8 cellular contexts compared by ENCODE assay signal in the genomic region with DNA sequence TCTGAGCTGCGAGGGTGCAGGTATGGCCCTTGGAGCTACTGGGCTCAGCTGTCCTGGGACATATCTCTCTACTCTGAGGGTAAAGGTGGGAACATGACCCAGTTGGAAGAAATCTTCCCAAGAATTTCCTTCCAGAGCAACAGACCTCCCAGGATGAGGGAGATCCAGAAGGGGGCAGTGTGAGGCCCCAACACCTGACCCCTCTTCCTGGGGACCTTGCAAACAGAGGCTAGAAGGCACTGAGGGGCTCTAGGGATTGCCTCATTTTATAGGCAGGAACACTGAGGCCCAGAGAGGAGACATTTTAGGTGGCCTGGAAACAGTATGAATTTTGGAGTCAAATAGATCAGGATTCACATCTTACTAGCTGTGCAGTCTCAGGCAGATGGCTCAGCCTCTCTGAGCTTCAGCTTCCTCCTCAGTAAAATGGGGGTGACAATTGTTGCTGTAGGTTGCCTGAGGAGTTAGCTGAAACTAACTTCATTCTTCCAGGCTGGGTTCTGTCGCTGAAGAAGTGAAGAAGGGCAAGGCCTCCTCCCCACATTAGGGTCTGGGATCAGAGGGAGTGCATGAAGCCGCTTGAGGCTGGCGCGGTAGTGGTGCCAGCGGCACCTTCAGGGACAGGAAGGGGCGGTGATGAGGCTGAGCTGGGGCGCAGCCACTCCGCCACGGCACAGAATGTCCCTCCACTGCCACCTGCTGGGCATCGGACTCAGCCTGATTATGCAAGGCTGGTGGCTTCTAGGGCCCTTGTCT. TPM values are rescaled to one million over a fixed set of nuclear protein-coding genes. Genes with fewer than 3 reads are reported as not detected.
DNase-seq lines count a peak whose midpoint lies in the region; ATAC-seq and TF ChIP-seq lines count a peak whose summit lies in the region.

No MANE protein-coding gene starts in this region.

- H3K36me3 Mint-ChIP-seq in naive B cell = peaks cover 0 to 8% of the 10 kb centered on the region in 2 donors

- TF ChIP-seq CTCF in BJ (IDR thresholded peaks at IDR 0.05; ENCODE audit: insufficient read depth, low read depth, low read length) (peak; percentile 84), OCI-LY3 (IDR thresholded peaks at IDR 0.05; ENCODE audit: low read depth, low read length) (peak; percentile 95)

- peaks cover 16% of the 10 kb centered on the region for H3K4me1 ChIP-seq in OCI-LY3 (ENCODE audit: low read length)

- peaks cover 8 to 47% (median 25%) of the 10 kb centered on the region in 3 donors for H3K27me3 Mint-ChIP-seq in naive B cell

- ATAC-seq in GM19351 (IDR thresholded peaks at IDR 0.05; ENCODE audit: unreplicated experiment) = peak; percentile 85
- peak; percentile 95 for ATAC-seq in esophagus mucosa
- ATAC-seq in naive B cell (ENCODE audit: low read depth in 2 of 2) = peak; percentile 94 to 99

- peak overlapping the region; percentile 88 for H3K4me2 ChIP-seq in OCI-LY3 (ENCODE audit: low read length)

- no peak overlapping the region for H3K27ac Mint-ChIP-seq in naive B cell

- CTCF ChIA-PET in BJ (lab: Yijun Ruan, JAX) = interaction anchor here (0.6 to 10.7 kb wide), 25 partner anchors 9 to 431 kb away, joined by 3 to 136 read pairs (median 4); no protein-coding TSS in a partner anchor

- no peaks in the 10 kb centered on the region for H3K9me3 ChIP-seq in OCI-LY3 (ENCODE audit: insufficient read depth, low read length)

- no peaks in the 10 kb centered on the region for H4K20me1 ChIP-seq in OCI-LY3 (ENCODE audit: insufficient read depth, low read length)

- H3K27me3 ChIP-seq in BJ (ENCODE audit: control insufficient read depth, insufficient read depth, low read length) = no peaks in the 10 kb centered on the region; the same call in 1 of the 2 replicates
- H3K27me3 ChIP-seq in OCI-LY3 (ENCODE audit: low read depth, low read length) = peaks cover 12% of the 10 kb centered on the region; the same call in 1 of the 2 replicates

- DNase-seq in BJ (ENCODE audit: low read depth) (no peak), HS-27A (ENCODE audit: low read depth) (peak; percentile 39), activated T-cell treated with anti-CD3 and anti-CD28 coated beads for 4 hours (peak; percentile 84), naive B cell (peak; percentile 73)
- peak; percentile 66 to 80 for DNase-seq in stimulated activated CD8-positive, alpha-beta memory T cell treated with anti-CD3 and anti-CD28 coated beads, Interleukin-7, amount 100 ng/mL, for 1 hour (ENCODE audit: low read depth in 2 of 2)

- no peaks in the 10 kb centered on the region for H3K79me2 ChIP-seq in OCI-LY3 (ENCODE audit: low read length)

- H2AFZ ChIP-seq in OCI-LY3 (ENCODE audit: low read depth, low read length) = peak overlapping the region; percentile 99

- POLR2A ChIA-PET in BJ (lab: Charles Lee) = no interaction called here

- no peak overlapping the region for H3K4me3 ChIP-seq in BJ (ENCODE audit: low read depth, low read length)
- H3K4me3 ChIP-seq in OCI-LY3 (ENCODE audit: low read length) = peak overlapping the region; percentile 72

- no peak overlapping the region for H3K27ac ChIP-seq in OCI-LY3 (ENCODE audit: low read length)

- H3K4me3 Mint-ChIP-seq in naive B cell = peak overlapping the region in 6 of 8 donors; percentile 54 to 86 (median 66)

- peaks cover 0 to 8% (median 8%) of the 10 kb centered on the region in 3 donors for H3K4me1 Mint-ChIP-seq in naive B cell

- peak overlapping the region; percentile 41; the same call in 1 of the 2 replicates for H3K9ac ChIP-seq in OCI-LY3 (ENCODE audit: low read length)

- H3K9me3 Mint-ChIP-seq in naive B cell = peaks cover 0 to 7% (median 4%) of the 10 kb centered on the region in 7 donors

- H3K36me3 ChIP-seq in BJ (ENCODE audit: control insufficient read depth, insufficient read depth, low read length) (no peaks in the 10 kb centered on the region), OCI-LY3 (replicated peaks; ENCODE audit: low read depth, low read length) (no peaks in the 10 kb centered on the region)

RNA-seq across cellular contexts. Expression of a gene that starts 11.4 kb away (rescaled TPM):
- not detected in 2 replicates for polyA plus RNA-seq in BJ (2011; rRNA removed)
- polyA minus RNA-seq in BJ (2011; rRNA and poly(A)+ RNA removed) = not detected in 2 replicates
- total RNA-seq in esophagus mucosa = 0.12 TPM
- polyA plus RNA-seq in naive B cell (ENCODE audit: low read depth in 6 of 6) = not detected

RNA-seq across cellular contexts. Expression of a gene that starts 19.7 kb away (rescaled TPM):
- not detected in 2 replicates for polyA plus RNA-seq in BJ (2011; rRNA removed)
- not detected in 2 replicates for polyA minus RNA-seq in BJ (2011; rRNA and poly(A)+ RNA removed)
- not detected for total RNA-seq in esophagus mucosa
- not detected for polyA plus RNA-seq in naive B cell (ENCODE audit: low read depth in 6 of 6)
